Comparison of ENCODE assay signal across 13 cellular contexts in genomic region chr20:53077373-53078205, GRCh38.
A peak's percentile ranks its signal among the peaks of the same experiment; 100 is the strongest.
DNase-seq lines count a peak whose midpoint lies in the region; ATAC-seq and TF ChIP-seq lines count a peak whose summit lies in the region.
"Had no signal": no experiment of that assay in that cellular context is flagged by ENCODE, and none has a peak within 500 bp of the region (broad histone marks: within the 10 kb centered on the region; RNA-seq: fewer than 3 reads in every experiment).

No MANE protein-coding gene starts in this region.

- H4K91ac ChIP-seq in neuronal stem cell (ENCODE audit: low read depth, low read length, poor library complexity): no peak overlapping the region

- no peaks in the 10 kb centered on the region for H3K27me3 Mint-ChIP-seq in MCF 10A (ENCODE audit: insufficient read depth, unreplicated experiment)
- H3K27me3 Mint-ChIP-seq: type B pancreatic cell had no signal

- H3K14ac ChIP-seq in neuronal stem cell (ENCODE audit: low read length): no peak overlapping the region

- H3K36me3 ChIP-seq in lower lobe of right lung (no peaks in the 10 kb centered on the region), neuronal stem cell (replicated peaks in 1 of 2; ENCODE audit: control insufficient read depth in 2 of 2, insufficient read depth in 2 of 2, low read length in 2 of 2) (no peaks in the 10 kb centered on the region)

- H3K4me3 ChIP-seq in lower lobe of right lung (no peak overlapping the region), neuronal stem cell (ENCODE audit: low read length in 2 of 2) (no peak overlapping the region)
- H3K4me3 ChIP-seq: SK-N-MC had no signal

- no peak overlapping the region for H2BK15ac ChIP-seq in neuronal stem cell (ENCODE audit: low read length)

- H3K4me2 ChIP-seq in neuronal stem cell (ENCODE audit: insufficient read depth, low read length, poor library complexity, severe bottlenecking): no peak overlapping the region

- H3K4me1 Mint-ChIP-seq in MCF 10A (ENCODE audit: insufficient read depth, unreplicated experiment): peaks cover 16% of the 10 kb centered on the region

- H3K18ac ChIP-seq in neuronal stem cell (ENCODE audit: low read length): no peak overlapping the region

- ATAC-seq in lower lobe of right lung (peak; percentile 32 to 41), HG02938 (IDR thresholded peaks at IDR 0.05; ENCODE audit: unreplicated experiment) (no peak), GM21528 (IDR thresholded peaks at IDR 0.05; ENCODE audit: low FRiP score, unreplicated experiment) (no peak)

- no peak overlapping the region for H3K4ac ChIP-seq in neuronal stem cell (ENCODE audit: low read length)

- no peak overlapping the region for H2BK120ac ChIP-seq in neuronal stem cell (ENCODE audit: low read depth, low read length)

- H2BK12ac ChIP-seq in neuronal stem cell (ENCODE audit: low read length): no peak overlapping the region

- H3K27ac ChIP-seq in lower lobe of right lung (no peak overlapping the region), neuronal stem cell (replicated peaks; ENCODE audit: low read length) (no peak overlapping the region)
- H3K27ac ChIP-seq: SK-N-MC had no signal

- H2AK5ac ChIP-seq in neuronal stem cell (ENCODE audit: low read depth, low read length): no peak overlapping the region

- no TSS peak for BruUV-seq in MCF 10A (replicated peaks; lab: Mats Ljungman, UMichigan)

- H3K36me3 Mint-ChIP-seq in MCF 10A (ENCODE audit: insufficient read depth, unreplicated experiment): no peaks in the 10 kb centered on the region
- H3K36me3 Mint-ChIP-seq: CD8-positive, alpha-beta memory T cell had no signal

- POLR2A ChIA-PET in MCF 10A (lab: Yijun Ruan, JAX): interaction anchor here (0.8 to 2.2 kb wide), 4 partner anchors 16 to 134 kb away, joined by 3 to 7 read pairs (median 4); no protein-coding TSS in a partner anchor

- TF ChIP-seq CTCF in MCF 10A (IDR thresholded peaks at IDR 0.05; ENCODE audit: unreplicated experiment) (no peak), lower lobe of right lung (IDR thresholded peaks at IDR 0.05) (no peak)

- H3K9me3 ChIP-seq in lower lobe of right lung (no peaks in the 10 kb centered on the region), neuronal stem cell (replicated peaks in 1 of 2; ENCODE audit: control insufficient read depth in 2 of 2, insufficient read depth in 1 of 2, low read depth in 1 of 2, low read length in 2 of 2) (no peaks in the 10 kb centered on the region)

- H3K23ac ChIP-seq in neuronal stem cell (ENCODE audit: low read depth, low read length, poor library complexity): no peak overlapping the region

- H3K79me1 ChIP-seq in neuronal stem cell (ENCODE audit: low read depth, low read length): no peaks in the 10 kb centered on the region

- H2AFZ ChIP-seq in neuronal stem cell (ENCODE audit: low read length): no peak overlapping the region

- peaks cover 8% of the 10 kb centered on the region for H3K9me3 Mint-ChIP-seq in MCF 10A (ENCODE audit: unreplicated experiment)
- H3K9me3 Mint-ChIP-seq: H9, type B pancreatic cell had no signal

- CTCF ChIA-PET in MCF 10A (lab: Yijun Ruan, JAX): interaction anchor here (0.7 to 1.0 kb wide), 3 partner anchors 27 to 841 kb away, joined by 3 to 4 read pairs (median 3); no protein-coding TSS in a partner anchor

- intact Hi-C loops in MCF 10A (cut with micrococcal nuclease) (no loop called here), lower lobe of right lung (cut with DNase I) (no loop called here)

- H3K27me3 ChIP-seq in lower lobe of right lung (ENCODE audit: low read depth): no peaks in the 10 kb centered on the region
- H3K27me3 ChIP-seq in neuronal stem cell (ENCODE audit: control insufficient read depth in 3 of 3, insufficient read depth in 3 of 3, low read depth in 1 of 3, low read length in 3 of 3): no peaks in the 10 kb centered on the region

- no peak overlapping the region for H3K9ac ChIP-seq in neuronal stem cell (ENCODE audit: low read depth, low read length, poor library complexity)

- no peak overlapping the region for H2BK5ac ChIP-seq in neuronal stem cell (ENCODE audit: low read length)

- WGBS in neuronal stem cell (ENCODE audit: extremely low coverage in 2 of 2, insufficient read length in 2 of 2, insufficient replicate concordance in 1 of 2), 2 donors: no CpG with 5 or more reads among the region's 8 CpGs

- peaks cover 14% of the 10 kb centered on the region for H3K4me1 ChIP-seq in lower lobe of right lung
- peaks cover 0 to 17% of the 10 kb centered on the region in 2 donors for H3K4me1 ChIP-seq in neuronal stem cell (ENCODE audit: control insufficient read depth in 2 of 2, insufficient read depth in 1 of 2, low read depth in 1 of 2, low read length in 2 of 2)

- no peak overlapping the region for H4K8ac ChIP-seq in neuronal stem cell (ENCODE audit: low read depth, low read length)

- no peak overlapping the region for H3K27ac Mint-ChIP-seq in MCF 10A (ENCODE audit: low read depth, unreplicated experiment)
- H3K27ac Mint-ChIP-seq: CD8-positive, alpha-beta memory T cell; H9; type B pancreatic cell had no signal

- peak; percentile 48 for DNase-seq in AG08395 (ENCODE audit: low spot score)
- peak; percentile 49 for DNase-seq in HS-5 (ENCODE audit: low read depth)
- peak; percentile 43 for DNase-seq in MCF 10A (ENCODE audit: unreplicated experiment)
- DNase-seq in lower lobe of right lung: no peak
- DNase-seq in activated effector memory CD4-positive, alpha-beta T cell treated with anti-CD3 and anti-CD28 coated beads, Interleukin-2, amount 50 U/mL, for 16 hours: no peak
- DNase-seq in neuronal stem cell (ENCODE audit: low spot score): no peak
- DNase-seq: CD8-positive, alpha-beta memory T cell; H9; midbrain had no signal

- H3K4me3 Mint-ChIP-seq in MCF 10A (ENCODE audit: unreplicated experiment): no peak overlapping the region
- H3K4me3 Mint-ChIP-seq: CD8-positive, alpha-beta memory T cell; H9; type B pancreatic cell had no signal

Comparison
In these comparisons a context has a peak if more than half of its experiments do, and no peak if none do; other contexts are left out.
1. DNase-seq: peak in AG08395 (single experiment), HS-5 (single experiment) and MCF 10A (single experiment); none in lower lobe of right lung (single experiment), activated effector memory CD4-positive, alpha-beta T cell treated with anti-CD3 and anti-CD28 coated beads, Interleukin-2, amount 50 U/mL, for 16 hours (single experiment) and neuronal stem cell (single experiment).
2. ATAC-seq: peak in lower lobe of right lung (2 of 2); none in HG02938 (single experiment) and GM21528 (single experiment).